Comparison of ENCODE assay signal across 19 cellular contexts in genomic region chr17:8212312-8213180, GRCh38. TPM values are rescaled to one million over a fixed set of nuclear protein-coding genes. Genes with fewer than 3 reads are reported as not detected.
DNase-seq lines count a peak whose midpoint lies in the region; ATAC-seq, FAIRE-seq and TF ChIP-seq lines count a peak whose summit lies in the region.
"Had no signal": no experiment of that assay in that cellular context is flagged by ENCODE, and none has a peak within 500 bp of the region (broad histone marks: within the 10 kb centered on the region; RNA-seq: fewer than 3 reads in every experiment).

No MANE protein-coding gene starts in this region.

- FAIRE-seq in K562 (lab: Jason Lieb, UNC) = no peak

- H3K9me3 Mint-ChIP-seq in MCF 10A (ENCODE audit: unreplicated experiment) = no peaks in the 10 kb centered on the region
- H3K9me3 Mint-ChIP-seq: activated naive CD8-positive, alpha-beta T cell treated with anti-CD3 and anti-CD28 coated beads, Interleukin-2, amount 50 U/mL, for 24 hours; activated T-helper 1 cell treated with anti-CD3 and anti-CD28 coated beads, Interleukin-12 subunit alpha, Interleukin-12 subunit beta, Interleukin-2, Interleukin-4 antibody, amounts not matched to agents 30 ng/mL and 10 ng/mL and 1 ng/mL, durations not matched to agents 14 hours and 24 hours and 36 hours; CD8-positive, alpha-beta T cell had no signal

- TF ChIP-seq POLR2A in K562 (conservative IDR thresholded peaks at IDR 0.05) (no peak), vagina (IDR thresholded peaks at IDR 0.05) (no peak)

- H4K20me1 ChIP-seq in mammary epithelial cell (ENCODE audit: insufficient read depth, low read length) (no peaks in the 10 kb centered on the region), K562 (replicated peaks; ENCODE audit: control insufficient read depth, insufficient read depth, low read length) (no peaks in the 10 kb centered on the region)

- POLR2A ChIA-PET in MCF 10A (lab: Yijun Ruan, JAX) = interaction anchor here (1.1 to 5.7 kb wide), 4 partner anchors 9 to 25 kb away, joined by 3 to 72 read pairs (median 19); no protein-coding TSS in a partner anchor
- POLR2A ChIA-PET in K562 (lab: Yijun Ruan, JAX) = interaction anchor here (0.8 to 6.6 kb wide), 7 partner anchors 9 to 163 kb away, joined by 3 to 89 read pairs (median 3); no protein-coding TSS in a partner anchor

- H3K4me1 ChIP-seq in mammary epithelial cell (ENCODE audit: insufficient read depth, low read length) = peaks cover 22% of the 10 kb centered on the region
- peaks cover 17 to 19% of the 10 kb centered on the region in 2 experiments; a peak in 4 of 5 replicates for H3K4me1 ChIP-seq in K562 (replicated peaks in 1 of 2; ENCODE audit: control insufficient read depth in 2 of 2, insufficient read depth in 2 of 2, low read length in 2 of 2)
- H3K4me1 ChIP-seq in vagina = peaks cover 12% of the 10 kb centered on the region

- CTCF ChIA-PET in MCF 10A (lab: Yijun Ruan, JAX) = interaction anchor here (0.7 to 1.3 kb wide), 3 partner anchors 83 to 280 kb away, joined by 3 to 4 read pairs (median 3); partner anchors contain the start of genes CNTROB and SLC25A35
- CTCF ChIA-PET in mammary epithelial cell (lab: Charles Lee; ENCODE audit: low non-redundant PET) = no interaction called here
- CTCF ChIA-PET in K562 (lab: Yijun Ruan, JAX; ENCODE audit: low intra/inter-chr PET ratio) = no interaction called here

- dilution Hi-C loops in mammary epithelial cell (cut with HindIII; ENCODE audit: low sequenced_read_pairs) = no loop called here

- no peak for TF ChIP-seq EP300 in K562 (IDR thresholded peaks at IDR 0.05; ENCODE audit: low read length)

- H3K27ac ChIP-seq in mammary epithelial cell (ENCODE audit: insufficient read depth, low read depth, low read length) = no peak overlapping the region
- no peak overlapping the region for H3K27ac ChIP-seq in K562 (ENCODE audit: extremely low read depth, low read depth, low read length)
- no peak overlapping the region for H3K27ac ChIP-seq in vagina
- H3K27ac ChIP-seq: cardiac muscle cell, hepatocyte, ovary, PC-9, skin epidermis, tibial artery had no signal

- peaks cover 6% of the 10 kb centered on the region for H3K4me1 Mint-ChIP-seq in MCF 10A (ENCODE audit: insufficient read depth, unreplicated experiment)

- H3K36me3 ChIP-seq in mammary epithelial cell (ENCODE audit: insufficient read depth, low read length) (peaks cover 6% of the 10 kb centered on the region), K562 (ENCODE audit: control insufficient read depth, insufficient read depth, low read length) (peaks cover 11% of the 10 kb centered on the region), vagina (no peaks in the 10 kb centered on the region)
- H3K36me3 ChIP-seq: cardiac muscle cell, ovary, tibial artery had no signal

- TF ChIP-seq RAD21 in K562 (CRISPR knock-in tag; conservative IDR thresholded peaks at IDR 0.05 in 1 of 2, IDR thresholded peaks at IDR 0.05 in 1 of 2) = no peak

- H3K9me3 ChIP-seq in mammary epithelial cell (replicated peaks; ENCODE audit: insufficient read depth, low read length) (no peaks in the 10 kb centered on the region), K562 (replicated peaks; ENCODE audit: control insufficient read depth, insufficient read depth, low read depth, low read length) (no peaks in the 10 kb centered on the region), vagina (no peaks in the 10 kb centered on the region)
- H3K9me3 ChIP-seq: ovary, tibial artery had no signal

- ATAC-seq in K562 = peak; percentile 67
- ATAC-seq: activated CD8-positive, alpha-beta T cell treated with anti-CD3 and anti-CD28 coated beads, Interleukin-2, amount 10 ng/mL, durations not matched to agents 7 days and 5 days; activated naive CD8-positive, alpha-beta T cell treated with anti-CD3 and anti-CD28 coated beads, Interleukin-2, amount 50 U/mL, for 24 hours; CD8-positive, alpha-beta T cell; SK-N-SH treated with all-trans-retinoic acid at 6 μM for 48 hours had no signal

- no peaks in the 10 kb centered on the region for H3K27me3 Mint-ChIP-seq in MCF 10A (ENCODE audit: insufficient read depth, unreplicated experiment)
- H3K27me3 Mint-ChIP-seq: activated naive CD8-positive, alpha-beta T cell treated with anti-CD3 and anti-CD28 coated beads, Interleukin-2, amount 50 U/mL, for 24 hours had no signal

- intact Hi-C loops in MCF 10A (cut with micrococcal nuclease) (no loop called here), mammary epithelial cell (cut with micrococcal nuclease) (no loop called here), K562 (cut with micrococcal nuclease) (no loop called here), vagina (cut with DNase I) (no loop called here)

- H3K9ac ChIP-seq in mammary epithelial cell (ENCODE audit: insufficient read depth, low read length) (no peak overlapping the region), K562 (ENCODE audit: insufficient read depth in 1 of 2, low read depth in 2 of 2, low read length in 2 of 2) (no peak overlapping the region; a peak in 1 of 4 replicates)

- H3K9me1 ChIP-seq in K562 (ENCODE audit: control insufficient read depth, insufficient read depth, low read length) = no peaks in the 10 kb centered on the region

- TF ChIP-seq CTCF in MCF 10A (IDR thresholded peaks at IDR 0.05; ENCODE audit: unreplicated experiment) (no peak), mammary epithelial cell (conservative IDR thresholded peaks at IDR 0.05 in 1 of 2, IDR thresholded peaks at IDR 0.05 in 1 of 2; ENCODE audit: extremely low read depth in 1 of 2, insufficient read depth in 1 of 2, low read depth in 1 of 2, low read length in 2 of 2) (no peak), K562 (IDR thresholded peaks at IDR 0.05 in 2 of 3, conservative IDR thresholded peaks at IDR 0.05 in 1 of 3; ENCODE audit: insufficient read depth in 2 of 3, low read depth in 1 of 3, low read length in 3 of 3) (no peak), vagina (IDR thresholded peaks at IDR 0.05) (no peak)

- H3K4me2 ChIP-seq in mammary epithelial cell (ENCODE audit: insufficient read depth, low read depth, low read length) = no peak overlapping the region
- no peak overlapping the region for H3K4me2 ChIP-seq in K562 (ENCODE audit: insufficient read depth, low read length)
- H3K4me2 ChIP-seq: hepatocyte, PC-9 had no signal

- BruUV-seq in MCF 10A (replicated peaks; lab: Mats Ljungman, UMichigan) (no TSS peak), mammary epithelial cell (replicated peaks; lab: Mats Ljungman, UMichigan) (no TSS peak), K562 (replicated peaks; lab: Mats Ljungman, UMichigan) (no TSS peak)

- no peak overlapping the region for H2AFZ ChIP-seq in mammary epithelial cell (ENCODE audit: low read depth, low read length)
- H2AFZ ChIP-seq in K562 (ENCODE audit: low read depth, low read length) = 0 out of 2 replicates have a peak overlapping the region, but pooled peaks have one; percentile 23
- H2AFZ ChIP-seq: hepatocyte, PC-9 had no signal

- in situ Hi-C loops in mammary epithelial cell (cut with MboI; ENCODE audit: low sequenced_read_pairs in 2 of 2) (no loop called here), K562 (cut with MboI) (no loop called here)

- peaks cover 6% of the 10 kb centered on the region for H3K36me3 Mint-ChIP-seq in MCF 10A (ENCODE audit: insufficient read depth, unreplicated experiment)
- H3K36me3 Mint-ChIP-seq: CD8-positive, alpha-beta T cell had no signal

- H3K4me3 Mint-ChIP-seq in MCF 10A (ENCODE audit: unreplicated experiment) = no peak overlapping the region
- H3K4me3 Mint-ChIP-seq: activated CD8-positive, alpha-beta T cell treated with anti-CD3 and anti-CD28 coated beads, Interleukin-2, amount 10 ng/mL, durations not matched to agents 7 days and 5 days; activated naive CD8-positive, alpha-beta T cell treated with anti-CD3 and anti-CD28 coated beads, Interleukin-2, amount 50 U/mL, for 24 hours; CD8-positive, alpha-beta T cell had no signal

- H3K4me3 ChIP-seq in mammary epithelial cell (replicated peaks in 1 of 3; ENCODE audit: insufficient read depth in 1 of 3, low read depth in 2 of 3, low read length in 3 of 3) = no peak overlapping the region
- H3K4me3 ChIP-seq in K562 = no peak overlapping the region
- no peak overlapping the region for H3K4me3 ChIP-seq in vagina
- H3K4me3 ChIP-seq: cardiac muscle cell, hepatocyte, ovary, PC-9, skin epidermis, tibial artery had no signal

- DNase-seq in MCF 10A (ENCODE audit: unreplicated experiment) = peak; percentile 62
- no peak for DNase-seq in mammary epithelial cell
- peak in 2 of 4 experiments; percentile 18 to 74 for DNase-seq in K562 (ENCODE audit: extremely low read depth in 1 of 4, low spot score in 3 of 4)
- no peak for DNase-seq in activated CD8-positive, alpha-beta memory T cell treated with anti-CD3 and anti-CD28 coated beads, Interleukin-2, amount 50 U/mL, for 4 hours
- DNase-seq in vagina (ENCODE audit: extremely low spot score in 2 of 2) = no peak
- DNase-seq in Kasumi-1 (lab: John Stamatoyannopoulos, UW) = no peak
- DNase-seq: activated CD8-positive, alpha-beta T cell treated with anti-CD3 and anti-CD28 coated beads, Interleukin-2, amount 10 ng/mL, durations not matched to agents 7 days and 5 days; activated naive CD8-positive, alpha-beta T cell treated with anti-CD3 and anti-CD28 coated beads, Interleukin-2, amount 50 U/mL, for 24 hours; CD8-positive, alpha-beta T cell; NCI-H2029 treated with DMSO at 0.1 percent for 48 hours; NCI-H524 treated with DMSO at 0.1 percent for 48 hours; ovary; PC-9; tibial artery had no signal

- H3K27me3 ChIP-seq in mammary epithelial cell (ENCODE audit: insufficient read depth, low read length) (no peaks in the 10 kb centered on the region), K562 (ENCODE audit: control insufficient read depth in 2 of 2, insufficient read depth in 2 of 2, low read length in 2 of 2) (no peaks in the 10 kb centered on the region), vagina (no peaks in the 10 kb centered on the region)
- H3K27me3 ChIP-seq: cardiac muscle cell, hepatocyte, ovary, tibial artery had no signal

- H3K79me2 ChIP-seq in mammary epithelial cell (ENCODE audit: insufficient read depth, low read length) = peaks cover 25% of the 10 kb centered on the region
- H3K79me2 ChIP-seq in K562 (ENCODE audit: control insufficient read depth, insufficient read depth, low read length) = peaks cover 24% of the 10 kb centered on the region

- WGBS in mammary epithelial cell (ENCODE audit: low coverage, missing lambda C conversion rate) = 94% methylated on average over 13 of the region's 14 CpGs
- 13% methylated on average over 12 of the region's 14 CpGs for WGBS in K562 (ENCODE audit: insufficient coverage, low coverage, missing lambda C conversion rate)

- no peak overlapping the region for H3K27ac Mint-ChIP-seq in MCF 10A (ENCODE audit: low read depth, unreplicated experiment)
- H3K27ac Mint-ChIP-seq: activated CD8-positive, alpha-beta T cell treated with anti-CD3 and anti-CD28 coated beads, Interleukin-2, amount 10 ng/mL, durations not matched to agents 7 days and 5 days; activated naive CD8-positive, alpha-beta T cell treated with anti-CD3 and anti-CD28 coated beads, Interleukin-2, amount 50 U/mL, for 24 hours; activated T-helper 1 cell treated with anti-CD3 and anti-CD28 coated beads, Interleukin-12 subunit alpha, Interleukin-12 subunit beta, Interleukin-2, Interleukin-4 antibody, amounts not matched to agents 30 ng/mL and 10 ng/mL and 1 ng/mL, durations not matched to agents 14 hours and 24 hours and 36 hours; CD8-positive, alpha-beta T cell had no signal

RNA-seq across cellular contexts. Expression of gene AURKB, which starts 2.2 kb away (rescaled TPM):
- total RNA-seq in MCF 10A (2022) = 11.7 and 33.6 TPM in 2 replicates
- total RNA-seq in mammary epithelial cell = 10 to 100 TPM in 1 of 2 donors, 1 to 10 TPM in 1; 1.8 to 59.3 TPM
- 62.1 TPM for polyA plus RNA-seq in mammary epithelial cell
- 99.5 TPM for polyA minus RNA-seq in mammary epithelial cell
- total RNA-seq in K562 (2011; cell fraction: chromatin; rRNA removed; ENCODE audit: low replicate concordance) = 109 and 239 TPM in 2 replicates
- 161 and 197 TPM in 2 replicates for total RNA-seq in K562 (2011; cell fraction: nucleolus; rRNA removed)
- 144 and 149 TPM in 2 replicates for total RNA-seq in K562 (2011; cell fraction: nucleoplasm; rRNA removed)
- total RNA-seq in K562 (2014; rRNA removed) = 78.1 and 96.2 TPM in 2 replicates
- total RNA-seq in K562 (2014; rRNA removed; fragmentation: Illumina TruSeq; extraction: Trizol) = 46.7 and 60.3 TPM in 2 replicates
- total RNA-seq in K562 (2015; rRNA removed; fragmentation: Illumina TruSeq; extraction: Trizol) = 67.7 and 74.8 TPM in 2 replicates
- 99.8 and 104 TPM in 2 replicates for total RNA-seq in K562 (2021)
- polyA plus RNA-seq in K562 (2011; rRNA removed) = 27.2 and 57.3 TPM in 2 replicates
- 47.9 and 49.1 TPM in 2 replicates for polyA plus RNA-seq in K562 (2011; cell fraction: cytosol; rRNA removed)
- polyA plus RNA-seq in K562 (2011; cell fraction: nucleus; rRNA removed) = 213 and 224 TPM in 2 replicates
- polyA plus RNA-seq in K562 (2012) = 77.0 and 128 TPM in 2 replicates
- 114 and 128 TPM in 2 replicates for polyA plus RNA-seq in K562 (2014; fragmentation: Illumina TruSeq; extraction: Trizol)
- polyA plus RNA-seq in K562 (2014; fragmentation: Nextera tagmentation; extraction: Ambion mirVana) = 100 to 1,000 TPM in 1 of 2 experiments, 10 to 100 TPM in 1; 63.4 to 101 TPM
- polyA plus RNA-seq in K562 (2014; rRNA removed) = 51.3 and 62.7 TPM in 2 replicates
- polyA minus RNA-seq in K562 (2011; rRNA and poly(A)+ RNA removed) = 25.6 and 34.2 TPM in 2 replicates
- 24.7 and 37.6 TPM in 2 replicates for polyA minus RNA-seq in K562 (2011; cell fraction: cytosol; rRNA and poly(A)+ RNA removed)
- 59.9 and 83.2 TPM in 2 replicates for polyA minus RNA-seq in K562 (2011; cell fraction: nucleus; rRNA and poly(A)+ RNA removed)
- total RNA-seq in vagina = not detected

RNA-seq across cellular contexts. Expression of gene BORCS6, which starts 22.6 kb away (rescaled TPM):
- total RNA-seq in MCF 10A (2022) (3.9 and 4.4 TPM in 2 replicates), mammary epithelial cell (1 to 10 TPM; 4.9 to 8.8 TPM), K562 (2014; rRNA removed) (7.4 and 8.6 TPM in 2 replicates), K562 (2014; rRNA removed; fragmentation: Illumina TruSeq; extraction: Trizol) (0.61 and 1.1 TPM in 2 replicates), K562 (2015; rRNA removed; fragmentation: Illumina TruSeq; extraction: Trizol) (2.6 and 2.7 TPM in 2 replicates), K562 (2021) (5.4 and 6.5 TPM in 2 replicates), vagina (9.6 TPM)
- polyA plus RNA-seq in mammary epithelial cell (6.5 TPM), K562 (2011; rRNA removed) (2.3 and 2.9 TPM in 2 replicates), K562 (2014; fragmentation: Illumina TruSeq; extraction: Trizol) (1.7 and 2.5 TPM in 2 replicates), K562 (2014; fragmentation: Nextera tagmentation; extraction: Ambion mirVana) (under 1 TPM; 0.01 to 0.08 TPM), K562 (2014; rRNA removed) (3.5 and 4.1 TPM in 2 replicates)
- 3.9 TPM for polyA minus RNA-seq in mammary epithelial cell
- total RNA-seq in K562 (2011; cell fraction: chromatin; rRNA removed; ENCODE audit: low replicate concordance) = 0.51 and 1.8 TPM in 2 replicates
- total RNA-seq in K562 (2011; cell fraction: nucleolus; rRNA removed) = 3.7 and 4.1 TPM in 2 replicates
- total RNA-seq in K562 (2011; cell fraction: nucleoplasm; rRNA removed) = 1.8 TPM in 2 replicates
- 3.9 and 6.5 TPM in 2 replicates for polyA plus RNA-seq in K562 (2011; cell fraction: cytosol; rRNA removed)
- 2.4 and 2.6 TPM in 2 replicates for polyA plus RNA-seq in K562 (2011; cell fraction: nucleus; rRNA removed)
- polyA plus RNA-seq in K562 (2012) = 3.6 and 5.0 TPM in 2 replicates
- polyA minus RNA-seq in K562 (2011; rRNA and poly(A)+ RNA removed) = 1.8 and 1.9 TPM in 2 replicates
- polyA minus RNA-seq in K562 (2011; cell fraction: cytosol; rRNA and poly(A)+ RNA removed) = 2.9 and 4.3 TPM in 2 replicates
- 1.5 and 3.1 TPM in 2 replicates for polyA minus RNA-seq in K562 (2011; cell fraction: nucleus; rRNA and poly(A)+ RNA removed)

RNA-seq across cellular contexts. Expression of gene CTC1, which starts 35.3 kb away (rescaled TPM):
- total RNA-seq in MCF 10A (2022) (30.5 and 33.1 TPM in 2 replicates), mammary epithelial cell (10 to 100 TPM in 1 of 2 donors, 1 to 10 TPM in 1; 6.8 to 24.6 TPM), K562 (2014; rRNA removed) (5.7 and 9.6 TPM in 2 replicates), K562 (2014; rRNA removed; fragmentation: Illumina TruSeq; extraction: Trizol) (6.7 and 9.3 TPM in 2 replicates), K562 (2015; rRNA removed; fragmentation: Illumina TruSeq; extraction: Trizol) (3.8 and 5.8 TPM in 2 replicates), K562 (2021) (29.7 and 32.8 TPM in 2 replicates), vagina (33.9 TPM)
- polyA plus RNA-seq in mammary epithelial cell (11.0 TPM), K562 (2011; rRNA removed) (9.6 and 15.3 TPM in 2 replicates), K562 (2014; fragmentation: Illumina TruSeq; extraction: Trizol) (19.8 and 20.8 TPM in 2 replicates), K562 (2014; fragmentation: Nextera tagmentation; extraction: Ambion mirVana) (1 to 10 TPM; 3.1 to 5.1 TPM), K562 (2014; rRNA removed) (14.1 and 21.4 TPM in 2 replicates)
- polyA minus RNA-seq in mammary epithelial cell = 42.8 TPM
- 144 and 309 TPM in 2 replicates for total RNA-seq in K562 (2011; cell fraction: chromatin; rRNA removed; ENCODE audit: low replicate concordance)
- 104 and 131 TPM in 2 replicates for total RNA-seq in K562 (2011; cell fraction: nucleolus; rRNA removed)
- 112 and 125 TPM in 2 replicates for total RNA-seq in K562 (2011; cell fraction: nucleoplasm; rRNA removed)
- polyA plus RNA-seq in K562 (2011; cell fraction: cytosol; rRNA removed) = 7.0 and 7.8 TPM in 2 replicates
- 99.2 and 159 TPM in 2 replicates for polyA plus RNA-seq in K562 (2011; cell fraction: nucleus; rRNA removed)
- 10.8 and 16.7 TPM in 2 replicates for polyA plus RNA-seq in K562 (2012)
- polyA minus RNA-seq in K562 (2011; rRNA and poly(A)+ RNA removed) = 19.6 and 21.1 TPM in 2 replicates
- 4.9 and 6.5 TPM in 2 replicates for polyA minus RNA-seq in K562 (2011; cell fraction: cytosol; rRNA and poly(A)+ RNA removed)
- 52.2 and 68.6 TPM in 2 replicates for polyA minus RNA-seq in K562 (2011; cell fraction: nucleus; rRNA and poly(A)+ RNA removed)

RNA-seq across cellular contexts. Expression of gene TMEM107, which starts 36.4 kb away (rescaled TPM):
- 7.6 and 8.4 TPM in 2 replicates for total RNA-seq in MCF 10A (2022)
- total RNA-seq in mammary epithelial cell = 10 to 100 TPM; 23.8 to 24.0 TPM
- 32.2 TPM for polyA plus RNA-seq in mammary epithelial cell
- polyA minus RNA-seq in mammary epithelial cell = 50.2 TPM
- total RNA-seq in K562 (2011; cell fraction: chromatin; rRNA removed; ENCODE audit: low replicate concordance) = 42.3 and 63.3 TPM in 2 replicates
- total RNA-seq in K562 (2011; cell fraction: nucleolus; rRNA removed) = 76.2 and 101 TPM in 2 replicates
- 131 and 204 TPM in 2 replicates for total RNA-seq in K562 (2011; cell fraction: nucleoplasm; rRNA removed)
- 11.4 and 15.5 TPM in 2 replicates for total RNA-seq in K562 (2014; rRNA removed)
- 24.0 and 28.1 TPM in 2 replicates for total RNA-seq in K562 (2014; rRNA removed; fragmentation: Illumina TruSeq; extraction: Trizol)
- 16.8 and 16.9 TPM in 2 replicates for total RNA-seq in K562 (2015; rRNA removed; fragmentation: Illumina TruSeq; extraction: Trizol)
- total RNA-seq in K562 (2021) = 16.3 and 16.8 TPM in 2 replicates
- polyA plus RNA-seq in K562 (2011; rRNA removed) = 23.1 and 26.2 TPM in 2 replicates
- polyA plus RNA-seq in K562 (2011; cell fraction: cytosol; rRNA removed) = 30.2 and 33.9 TPM in 2 replicates
- polyA plus RNA-seq in K562 (2011; cell fraction: nucleus; rRNA removed) = 38.7 and 40.6 TPM in 2 replicates
- 18.6 and 19.9 TPM in 2 replicates for polyA plus RNA-seq in K562 (2012)
- 7.1 and 9.7 TPM in 2 replicates for polyA plus RNA-seq in K562 (2014; fragmentation: Illumina TruSeq; extraction: Trizol)
- 10 to 100 TPM; 17.4 to 19.5 TPM for polyA plus RNA-seq in K562 (2014; fragmentation: Nextera tagmentation; extraction: Ambion mirVana)
- 12.5 and 16.7 TPM in 2 replicates for polyA plus RNA-seq in K562 (2014; rRNA removed)
- polyA minus RNA-seq in K562 (2011; rRNA and poly(A)+ RNA removed) = 56.1 and 92.4 TPM in 2 replicates
- 26.4 and 31.2 TPM in 2 replicates for polyA minus RNA-seq in K562 (2011; cell fraction: cytosol; rRNA and poly(A)+ RNA removed)
- polyA minus RNA-seq in K562 (2011; cell fraction: nucleus; rRNA and poly(A)+ RNA removed) = 63.1 and 97.3 TPM in 2 replicates
- total RNA-seq in vagina = 20.6 TPM

RNA-seq across cellular contexts. Expression of gene PFAS, which starts 36.5 kb away (rescaled TPM):
- total RNA-seq in MCF 10A (2022) (54.4 and 66.2 TPM in 2 replicates), mammary epithelial cell (10 to 100 TPM in 1 of 2 donors, 1 to 10 TPM in 1; 8.5 to 31.2 TPM), K562 (2014; rRNA removed) (59.2 and 69.0 TPM in 2 replicates), K562 (2014; rRNA removed; fragmentation: Illumina TruSeq; extraction: Trizol) (36.2 and 43.9 TPM in 2 replicates), K562 (2015; rRNA removed; fragmentation: Illumina TruSeq; extraction: Trizol) (33.6 and 33.7 TPM in 2 replicates), K562 (2021) (128 and 131 TPM in 2 replicates), vagina (36.3 TPM)
- polyA plus RNA-seq in mammary epithelial cell (12.3 TPM), K562 (2011; rRNA removed) (27.3 and 39.8 TPM in 2 replicates), K562 (2014; fragmentation: Illumina TruSeq; extraction: Trizol) (44.8 and 50.5 TPM in 2 replicates), K562 (2014; fragmentation: Nextera tagmentation; extraction: Ambion mirVana) (10 to 100 TPM; 11.6 to 18.2 TPM), K562 (2014; rRNA removed) (46.9 and 53.3 TPM in 2 replicates)
- 76.1 TPM for polyA minus RNA-seq in mammary epithelial cell
- 107 and 253 TPM in 2 replicates for total RNA-seq in K562 (2011; cell fraction: chromatin; rRNA removed; ENCODE audit: low replicate concordance)
- total RNA-seq in K562 (2011; cell fraction: nucleolus; rRNA removed) = 170 and 185 TPM in 2 replicates
- total RNA-seq in K562 (2011; cell fraction: nucleoplasm; rRNA removed) = 90.2 and 106 TPM in 2 replicates
- polyA plus RNA-seq in K562 (2011; cell fraction: cytosol; rRNA removed) = 29.6 and 42.9 TPM in 2 replicates
- 114 and 225 TPM in 2 replicates for polyA plus RNA-seq in K562 (2011; cell fraction: nucleus; rRNA removed)
- polyA plus RNA-seq in K562 (2012) = 28.2 and 62.7 TPM in 2 replicates
- polyA minus RNA-seq in K562 (2011; rRNA and poly(A)+ RNA removed) = 54.9 and 63.9 TPM in 2 replicates
- 49.4 and 60.8 TPM in 2 replicates for polyA minus RNA-seq in K562 (2011; cell fraction: cytosol; rRNA and poly(A)+ RNA removed)
- polyA minus RNA-seq in K562 (2011; cell fraction: nucleus; rRNA and poly(A)+ RNA removed) = 58.5 and 59.8 TPM in 2 replicates
